Comparison of ENCODE assay signal across 1 cellular context in genomic region chr16:67549240-67549639, GRCh38.
TF ChIP-seq lines count a peak whose summit lies in the region.

No MANE protein-coding gene starts in this region.

TF ChIP-seq in H1, 55 proteins besides CTCF, POLR2A, EP300 and RAD21:
- TF ChIP-seq KDM5A (IDR thresholded peaks at IDR 0.05; ENCODE audit: low read length) (no peak), KDM1A (IDR thresholded peaks at IDR 0.05; ENCODE audit: borderline replicate concordance, low read length) (no peak), BACH1 (IDR thresholded peaks at IDR 0.05; ENCODE audit: low read length) (no peak), FOSL1 (IDR thresholded peaks at IDR 0.05; ENCODE audit: insufficient read depth, low read depth, low read length) (no peak), CTBP2 (IDR thresholded peaks at IDR 0.05; ENCODE audit: borderline replicate concordance, insufficient read depth, insufficient read length, low read length) (no peak), SP1 (IDR thresholded peaks at IDR 0.05; ENCODE audit: low read depth, low read length) (no peak), BCL11A (IDR thresholded peaks at IDR 0.05; ENCODE audit: low read depth in 2 of 2, low read length in 2 of 2) (no peak), SUZ12 (IDR thresholded peaks at IDR 0.05; ENCODE audit: low read length) (no peak), CEBPB (IDR thresholded peaks at IDR 0.05; ENCODE audit: low read depth, low read length) (no peak)
